1 cellular context compared by ENCODE assay signal in the genomic region with DNA sequence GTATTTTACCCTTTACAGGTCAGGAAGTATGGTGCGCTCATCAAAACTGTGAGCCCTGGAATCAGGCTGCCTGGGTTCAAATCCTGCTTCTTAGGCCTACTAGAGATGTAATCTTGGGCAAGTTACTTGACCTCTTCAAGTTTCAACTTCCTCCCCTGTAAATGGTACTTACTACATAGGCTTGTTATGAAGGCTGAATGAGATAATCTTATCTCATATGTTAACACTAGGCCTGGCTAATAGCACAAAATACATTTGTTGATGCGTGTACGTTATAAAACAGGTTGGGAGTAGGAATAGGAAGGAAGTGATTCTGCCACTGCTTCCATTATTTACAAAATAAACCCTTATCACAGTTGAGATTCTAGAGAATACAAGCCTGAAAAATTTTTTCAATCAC.
TF ChIP-seq lines count a peak whose summit lies in the region.

No MANE protein-coding gene starts in this region.

TF ChIP-seq in GM23338, 12 proteins besides CTCF, POLR2A, EP300 and RAD21 (continued from another document):
- TF ChIP-seq ZNF462 (CRISPR knock-in tag; IDR thresholded peaks at IDR 0.05) (no peak), EZH2phosphoT487 (IDR thresholded peaks at IDR 0.05; ENCODE audit: unreplicated experiment) (no peak), NANOG (IDR thresholded peaks at IDR 0.05; ENCODE audit: borderline replicate concordance) (no peak)
